ENCODE assay signal across 12 cellular contexts in genomic region chr18:51074605-51075004, GRCh38. TPM values are rescaled to one million over a fixed set of nuclear protein-coding genes. Genes with fewer than 3 reads are reported as not detected.
A peak's percentile ranks its signal among the peaks of the same experiment; 100 is the strongest.
DNase-seq lines count a peak whose midpoint lies in the region; ATAC-seq and TF ChIP-seq lines count a peak whose summit lies in the region.
"Had no signal": no experiment of that assay in that cellular context is flagged by ENCODE, and none has a peak within 500 bp of the region (broad histone marks: within the 10 kb centered on the region; RNA-seq: fewer than 3 reads in every experiment).

No MANE protein-coding gene starts in this region.

- no peak for TF ChIP-seq CTCF in GM13977 (IDR thresholded peaks at IDR 0.05; ENCODE audit: extremely low read depth, insufficient read depth, missing control alignments)

- no peak overlapping the region for H3K4me3 Mint-ChIP-seq in CD8-positive, alpha-beta memory T cell
- H3K4me3 Mint-ChIP-seq: CD4-positive, alpha-beta memory T cell had no signal

- H3K4me3 ChIP-seq in CD8-positive, alpha-beta memory T cell (ENCODE audit: low read length), result no peak overlapping the region
- H3K4me3 ChIP-seq: ascending aorta had no signal

- H3K4me1 Mint-ChIP-seq in CD8-positive, alpha-beta memory T cell, result peaks cover 44 to 61% (median 55%) of the 10 kb centered on the region in 3 donors

- peaks cover 8% of the 10 kb centered on the region for H3K4me1 ChIP-seq in CD8-positive, alpha-beta memory T cell (ENCODE audit: insufficient read depth, low read length)
- H3K4me1 ChIP-seq: ascending aorta had no signal

- peaks cover 12 to 85% (median 29%) of the 10 kb centered on the region in 3 donors for H3K36me3 Mint-ChIP-seq in CD8-positive, alpha-beta memory T cell

- ATAC-seq in GM19455 (IDR thresholded peaks at IDR 0.05; ENCODE audit: unreplicated experiment) (peak; percentile 82), HG03135 (IDR thresholded peaks at IDR 0.05; ENCODE audit: unreplicated experiment) (peak; percentile 87)

- H3K27me3 ChIP-seq in CD8-positive, alpha-beta memory T cell (ENCODE audit: insufficient read depth, low read length, poor library complexity, severe bottlenecking), result no peaks in the 10 kb centered on the region
- H3K27me3 ChIP-seq: ascending aorta had no signal

- peak overlapping the region in 5 of 8 donors; percentile 19 to 81 (median 73) for H3K27ac Mint-ChIP-seq in CD8-positive, alpha-beta memory T cell

- no peaks in the 10 kb centered on the region for H3K27me3 Mint-ChIP-seq in CD8-positive, alpha-beta memory T cell
- H3K27me3 Mint-ChIP-seq: CD4-positive, alpha-beta memory T cell had no signal

- CTCF ChIA-PET in CD8-positive, alpha-beta memory T cell (lab: Charles Lee), result no interaction called here

- H3K9me3 ChIP-seq in CD8-positive, alpha-beta memory T cell (ENCODE audit: low read length), result no peaks in the 10 kb centered on the region
- H3K9me3 ChIP-seq: ascending aorta had no signal

- H3K27ac ChIP-seq in CD8-positive, alpha-beta memory T cell (ENCODE audit: low read depth, low read length), result no peak overlapping the region
- H3K27ac ChIP-seq: ascending aorta had no signal

- H3K9me3 Mint-ChIP-seq in CD8-positive, alpha-beta memory T cell, result no peaks in the 10 kb centered on the region
- H3K9me3 Mint-ChIP-seq: CD4-positive, alpha-beta memory T cell had no signal

- in situ Hi-C loops in GM13977 (cut with MboI; ENCODE audit: low pct_unique_long_range_greater_than_20kb, low sequenced_read_pairs, unreplicated experiment), result loop anchor here (25.0 kb wide), 1 partner anchor 113 kb away; the partner anchor contains the start of gene MEX3C

- no peak for DNase-seq in CD8-positive, alpha-beta memory T cell
- DNase-seq in UCSD-AML1 (lab: John Stamatoyannopoulos, UW; ENCODE audit: unreplicated experiment) (peak; percentile 12), GM13977 (ENCODE audit: low spot score) (no peak), HPDE6-E6E7 (ENCODE audit: extremely low spot score) (no peak), GOT3 (lab: John Stamatoyannopoulos, UW) (no peak), NCI-H446 (lab: John Stamatoyannopoulos, UW) (no peak)
- DNase-seq: CD4-positive, alpha-beta memory T cell; foreskin melanocyte; NCI-H2171 had no signal

- peaks cover 27% of the 10 kb centered on the region for H3K36me3 ChIP-seq in CD8-positive, alpha-beta memory T cell (ENCODE audit: insufficient read depth, low read length)

- POLR2A ChIA-PET in CD8-positive, alpha-beta memory T cell (lab: Charles Lee), result no interaction called here

RNA-seq across cellular contexts. Expression of gene SMAD4, which starts 44.6 kb away (rescaled TPM):
- 10 to 100 TPM; 81.9 to 84.3 TPM for total RNA-seq in CD8-positive, alpha-beta memory T cell
- polyA plus RNA-seq in CD8-positive, alpha-beta memory T cell, result 62.4 TPM
